14 cellular contexts compared by ENCODE assay signal in genomic region chr1:21955474-21956281, GRCh38. TPM values are rescaled to one million over a fixed set of nuclear protein-coding genes. Genes with fewer than 3 reads are reported as not detected.
DNase-seq lines count a peak whose midpoint lies in the region; ATAC-seq and TF ChIP-seq lines count a peak whose summit lies in the region.
"Had no signal": no experiment of that assay in that cellular context is flagged by ENCODE, and none has a peak within 500 bp of the region (broad histone marks: within the 10 kb centered on the region; RNA-seq: fewer than 3 reads in every experiment).

No MANE protein-coding gene starts in this region.

- H3K27ac ChIP-seq in CD8-positive, alpha-beta T cell (ENCODE audit: low read depth, low read length) = no peak overlapping the region
- H3K27ac ChIP-seq in RWPE1 (peak overlapping the region; percentile 87), trophoblast cell (ENCODE audit: low read depth, low read length) (peak overlapping the region; percentile 29), Karpas-422 (ENCODE audit: low read length) (no peak overlapping the region)
- H3K27ac ChIP-seq: brain microvascular endothelial cell had no signal

- intact Hi-C loops in CD8-positive, alpha-beta T cell (cut with DNase I, micrococcal nuclease) = loop anchor here in 1 of 2 experiments (2.0 kb wide), 1 partner anchor 19 kb away; the partner anchor contains the start of gene HSPG2

- H2BK5ac ChIP-seq in trophoblast cell (ENCODE audit: low read depth, low read length, poor library complexity) = peak overlapping the region; percentile 92

- H3K9ac ChIP-seq in trophoblast cell (ENCODE audit: low read length) (no peak overlapping the region), Karpas-422 (ENCODE audit: low read length) (no peak overlapping the region)

- DNase-seq in CD8-positive, alpha-beta T cell = no peak
- DNase-seq in RWPE1 (ENCODE audit: low spot score) (peak; percentile 31), fibroblast of pulmonary artery (ENCODE audit: low read depth) (peak; percentile 50), trophoblast cell (peak in 1 of 2 donors; percentile 44), NCI-H526 (lab: John Stamatoyannopoulos, UW) (no peak), Karpas-422 (no peak), hypothalamus (lab: John Stamatoyannopoulos, UW) (no peak)
- DNase-seq in activated CD4-positive, alpha-beta T cell treated with anti-CD3 and anti-CD28 coated beads for 4 hours = no peak
- DNase-seq: activated CD4-positive, alpha-beta T cell treated with anti-CD3 and anti-CD28 coated beads, Interleukin-2, amount 50 U/mL, for 4 hours; brain microvascular endothelial cell; GOT3; NCI-H187 had no signal

- peak overlapping the region; percentile 39 for H4K12ac ChIP-seq in trophoblast cell (ENCODE audit: low read depth, low read length)

- no peak overlapping the region for H3K4me3 ChIP-seq in CD8-positive, alpha-beta T cell (ENCODE audit: low read depth, low read length)
- H3K4me3 ChIP-seq in fibroblast of pulmonary artery (replicated peaks; ENCODE audit: low read depth, low read length) (no peak overlapping the region), trophoblast cell (ENCODE audit: low read depth, low read length) (no peak overlapping the region), Karpas-422 (ENCODE audit: low read length) (no peak overlapping the region)

- peak overlapping the region; percentile 58 for H2AFZ ChIP-seq in trophoblast cell (ENCODE audit: insufficient read depth, low read length, poor library complexity)
- H2AFZ ChIP-seq in Karpas-422 (ENCODE audit: low read length) = no peak overlapping the region

- POLR2A ChIA-PET in CD8-positive, alpha-beta T cell (lab: Charles Lee) = no interaction called here
- POLR2A ChIA-PET in RWPE1 (lab: Yijun Ruan, JAX; ENCODE audit: low non-redundant PET) = interaction anchor here (0.6 to 1.0 kb wide), 2 partner anchors 19 to 53 kb away, joined by 3 to 4 read pairs; no protein-coding TSS in a partner anchor

- H3K27me3 ChIP-seq in CD8-positive, alpha-beta T cell (ENCODE audit: insufficient read depth, low read length) = no peaks in the 10 kb centered on the region
- H3K27me3 ChIP-seq in trophoblast cell (ENCODE audit: insufficient read depth, low read length) (no peaks in the 10 kb centered on the region), Karpas-422 (ENCODE audit: low read length) (no peaks in the 10 kb centered on the region)
- H3K27me3 ChIP-seq: brain microvascular endothelial cell had no signal

- H3K23ac ChIP-seq in trophoblast cell (ENCODE audit: low read length) = no peak overlapping the region

- peaks cover 20% of the 10 kb centered on the region for H3K79me1 ChIP-seq in trophoblast cell (ENCODE audit: low read length)

- peak overlapping the region; percentile 93 for H3K4ac ChIP-seq in trophoblast cell (ENCODE audit: low read depth, low read length)

- H3K4me1 ChIP-seq in CD8-positive, alpha-beta T cell (ENCODE audit: insufficient read depth, low read length) = peaks cover 32% of the 10 kb centered on the region
- H3K4me1 ChIP-seq in trophoblast cell (ENCODE audit: control insufficient read depth in 1 of 2, insufficient read depth in 2 of 2, low read length in 2 of 2) = peaks cover 21 to 25% of the 10 kb centered on the region in 2 experiments
- no peaks in the 10 kb centered on the region for H3K4me1 ChIP-seq in Karpas-422 (ENCODE audit: low read length)

- H3K9me3 ChIP-seq in CD8-positive, alpha-beta T cell (ENCODE audit: low read length) = no peaks in the 10 kb centered on the region
- H3K9me3 ChIP-seq in trophoblast cell (ENCODE audit: insufficient read depth, low read depth, low read length) = no peaks in the 10 kb centered on the region
- H3K9me3 ChIP-seq in Karpas-422 (ENCODE audit: low read length) = no peaks in the 10 kb centered on the region

- no CpG with 5 or more reads among the region's 9 CpGs for WGBS in trophoblast cell (ENCODE audit: extremely low coverage, insufficient coverage, insufficient read length)

- peak overlapping the region; percentile 83 for H3K18ac ChIP-seq in trophoblast cell (ENCODE audit: low read length)

- H3K4me3 Mint-ChIP-seq in CD8-positive, alpha-beta T cell = peak overlapping the region; percentile 42
- H3K4me3 Mint-ChIP-seq: neural crest cell had no signal

- H4K8ac ChIP-seq in trophoblast cell (ENCODE audit: low read depth, low read length) = peak overlapping the region; percentile 72

- peak overlapping the region; percentile 83 for H3K14ac ChIP-seq in trophoblast cell (ENCODE audit: low read length)

- H2BK12ac ChIP-seq in trophoblast cell (ENCODE audit: low read length) = peak overlapping the region; percentile 85

- no peak for ATAC-seq in CD8-positive, alpha-beta T cell

- peaks cover 33% of the 10 kb centered on the region for H3K4me1 Mint-ChIP-seq in CD8-positive, alpha-beta T cell (ENCODE audit: low read depth)

- H3K4me2 ChIP-seq in trophoblast cell (ENCODE audit: low read length) (no peak overlapping the region), Karpas-422 (ENCODE audit: low read depth, low read length, poor library complexity, severe bottlenecking) (no peak overlapping the region)

- CTCF ChIA-PET in CD8-positive, alpha-beta T cell (lab: Charles Lee) = interaction anchor here (0.6 kb wide), 1 partner anchor 9 kb away, joined by 4 read pairs; no protein-coding TSS in a partner anchor
- CTCF ChIA-PET in RWPE1 (lab: Yijun Ruan, JAX) = interaction anchor here (0.7 to 1.4 kb wide), 2 partner anchors 16 to 67 kb away, joined by 3 to 6 read pairs; no protein-coding TSS in a partner anchor

- H3K9me2 ChIP-seq in Karpas-422 (replicated peaks; ENCODE audit: insufficient read depth, low read length) = no peaks in the 10 kb centered on the region

- peak overlapping the region; percentile 96 for H2BK120ac ChIP-seq in trophoblast cell (ENCODE audit: insufficient read depth, low read length, poor library complexity)

- H3K79me2 ChIP-seq in trophoblast cell (ENCODE audit: control insufficient read depth, insufficient read depth, low read length, poor library complexity) = peaks cover 4% of the 10 kb centered on the region
- H3K79me2 ChIP-seq in Karpas-422 (ENCODE audit: low read length) = no peaks in the 10 kb centered on the region

- peak overlapping the region; percentile 91 for H2AK5ac ChIP-seq in trophoblast cell (ENCODE audit: low read length)

- H3K27me3 Mint-ChIP-seq in CD8-positive, alpha-beta T cell (ENCODE audit: low read depth) = no peaks in the 10 kb centered on the region

- peak overlapping the region; percentile 64 for H3K27ac Mint-ChIP-seq in CD8-positive, alpha-beta T cell

- H3K36me3 Mint-ChIP-seq in CD8-positive, alpha-beta T cell = no peaks in the 10 kb centered on the region
- H3K36me3 Mint-ChIP-seq: CD8-positive, alpha-beta memory T cell had no signal

- no peaks in the 10 kb centered on the region for H3K36me3 ChIP-seq in CD8-positive, alpha-beta T cell (ENCODE audit: insufficient read depth, low read length)
- no peaks in the 10 kb centered on the region for H3K36me3 ChIP-seq in trophoblast cell (ENCODE audit: control insufficient read depth in 1 of 2, insufficient read depth in 2 of 2, low read length in 2 of 2)
- H3K36me3 ChIP-seq in Karpas-422 (ENCODE audit: insufficient read depth, low read length) = no peaks in the 10 kb centered on the region
- H3K36me3 ChIP-seq: brain microvascular endothelial cell had no signal

- no peaks in the 10 kb centered on the region for H4K20me1 ChIP-seq in Karpas-422 (ENCODE audit: insufficient read depth, low read depth, low read length)

- no peaks in the 10 kb centered on the region for H3K9me3 Mint-ChIP-seq in CD8-positive, alpha-beta T cell
- H3K9me3 Mint-ChIP-seq: CD8-positive, alpha-beta memory T cell; neural crest cell had no signal

- no peak for TF ChIP-seq CTCF in CD8-positive, alpha-beta T cell (IDR thresholded peaks at IDR 0.05)
- TF ChIP-seq CTCF in RWPE1 (conservative IDR thresholded peaks at IDR 0.05; ENCODE audit: low read depth) = no peak
- no peak for TF ChIP-seq CTCF in fibroblast of pulmonary artery (IDR thresholded peaks at IDR 0.05; ENCODE audit: low read length, missing control alignments)

- peak overlapping the region; percentile 97 for H4K91ac ChIP-seq in trophoblast cell (ENCODE audit: low read depth, low read length)

RNA-seq across cellular contexts. Expression of gene HSPG2, which starts 18.6 kb away (rescaled TPM):
- 1 to 10 TPM; 3.6 to 5.1 TPM for total RNA-seq in CD8-positive, alpha-beta T cell
- polyA plus RNA-seq in trophoblast cell (2013) = 97.2 and 106 TPM in 2 replicates
- total RNA-seq in Karpas-422 (2014; rRNA removed; shearing (Covaris generic); ENCODE audit: low replicate concordance) = under 0.01 TPM in 1 of 2 replicates, not detected in the other
- polyA plus RNA-seq: CD8-positive, alpha-beta memory T cell had no signal

RNA-seq across cellular contexts. Expression of gene CELA3B, which starts 21.1 kb away (rescaled TPM):
- total RNA-seq in CD8-positive, alpha-beta T cell = not detected
- not detected in 2 replicates for polyA plus RNA-seq in trophoblast cell (2013)
- not detected in 2 replicates for total RNA-seq in Karpas-422 (2014; rRNA removed; shearing (Covaris generic); ENCODE audit: low replicate concordance)
- total RNA-seq: CD8-positive, alpha-beta memory T cell; neural crest cell had no signal
- polyA plus RNA-seq: CD8-positive, alpha-beta memory T cell had no signal

RNA-seq across cellular contexts. Expression of gene CELA3A, which starts 45.8 kb away (rescaled TPM):
- total RNA-seq in CD8-positive, alpha-beta T cell = not detected
- not detected in 2 replicates for polyA plus RNA-seq in trophoblast cell (2013)
- not detected in 2 replicates for total RNA-seq in Karpas-422 (2014; rRNA removed; shearing (Covaris generic); ENCODE audit: low replicate concordance)
- total RNA-seq: CD8-positive, alpha-beta memory T cell; neural crest cell had no signal
- polyA plus RNA-seq: CD8-positive, alpha-beta memory T cell had no signal

Comparison
In these comparisons a context has a peak if more than half of its experiments do, and no peak if none do; other contexts are left out.
1. DNase-seq: peak in RWPE1 (single experiment) and fibroblast of pulmonary artery (single experiment); none in CD8-positive, alpha-beta T cell (0 of 7), NCI-H526 (0 of 2), activated CD4-positive, alpha-beta T cell treated with anti-CD3 and anti-CD28 coated beads for 4 hours (0 of 2), Karpas-422 (single experiment) and hypothalamus (0 of 51).
2. H3K27ac ChIP-seq: peak in RWPE1 (single experiment) and trophoblast cell (single experiment); none in CD8-positive, alpha-beta T cell (single experiment) and Karpas-422 (single experiment).